ENCODE assay signal across 12 cellular contexts in the genomic region with DNA sequence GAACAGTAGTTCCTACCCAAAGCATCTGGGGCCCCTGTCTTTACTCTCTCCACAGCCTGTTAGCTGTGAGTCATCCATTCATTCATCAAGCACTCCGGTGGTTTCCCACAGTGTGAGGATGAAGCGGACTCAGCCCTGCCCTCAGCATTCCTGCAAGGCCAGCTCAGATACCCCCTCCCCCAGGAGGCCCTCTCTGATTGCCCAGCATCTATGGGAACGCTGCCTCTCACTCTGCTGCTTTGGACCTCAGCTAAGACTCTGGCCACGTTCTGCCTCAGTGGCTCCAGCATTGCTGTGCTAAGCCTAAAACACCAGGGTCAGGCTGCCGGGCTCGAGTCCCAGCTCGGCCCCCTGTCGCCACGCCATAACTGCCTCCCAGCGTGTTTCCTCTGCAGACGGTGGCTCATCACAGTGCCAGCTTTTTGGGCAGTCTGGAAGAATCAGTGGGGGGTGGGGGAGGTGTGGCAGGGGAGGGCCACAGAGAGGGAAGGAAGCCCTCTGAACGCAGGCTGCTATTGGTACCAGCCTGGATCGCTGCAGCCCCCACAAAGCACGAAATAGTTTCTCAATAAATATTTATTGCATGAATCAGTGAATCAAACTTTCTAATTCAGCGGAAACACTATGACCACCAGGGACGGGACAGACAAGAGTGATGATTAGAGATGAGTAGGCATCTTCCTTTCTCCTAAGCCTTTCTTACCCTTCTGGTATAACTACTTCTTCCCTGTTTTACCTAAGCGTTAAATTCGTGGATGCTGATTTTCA.
A peak's percentile ranks its signal among the peaks of the same experiment; 100 is the strongest.
DNase-seq lines count a peak whose midpoint lies in the region; ATAC-seq and TF ChIP-seq lines count a peak whose summit lies in the region.
"Had no signal": no experiment of that assay in that cellular context is flagged by ENCODE, and none has a peak within 500 bp of the region (broad histone marks: within the 10 kb centered on the region; RNA-seq: fewer than 3 reads in every experiment).

No MANE protein-coding gene starts in this region.

- H3K27me3 ChIP-seq in mammary epithelial cell (ENCODE audit: insufficient read depth, low read length): no peaks in the 10 kb centered on the region
- no peaks in the 10 kb centered on the region for H3K27me3 ChIP-seq in left lung
- H3K27me3 ChIP-seq in effector memory CD4-positive, alpha-beta T cell (replicated peaks; ENCODE audit: control insufficient read depth, insufficient read depth, low read length, poor library complexity, severe bottlenecking): no peaks in the 10 kb centered on the region
- H3K27me3 ChIP-seq: upper lobe of left lung had no signal

- no TSS peak for BruUV-seq in mammary epithelial cell (replicated peaks; lab: Mats Ljungman, UMichigan)

- no peak for TF ChIP-seq CTCF in mammary epithelial cell (conservative IDR thresholded peaks at IDR 0.05 in 1 of 2, IDR thresholded peaks at IDR 0.05 in 1 of 2; ENCODE audit: extremely low read depth in 1 of 2, insufficient read depth in 1 of 2, low read depth in 1 of 2, low read length in 2 of 2)
- TF ChIP-seq CTCF in left lung (IDR thresholded peaks at IDR 0.05): no peak
- no peak for TF ChIP-seq CTCF in natural killer cell (IDR thresholded peaks at IDR 0.05)

- peaks cover 16% of the 10 kb centered on the region for H3K4me1 ChIP-seq in mammary epithelial cell (ENCODE audit: insufficient read depth, low read length)
- H3K4me1 ChIP-seq in left lung: no peaks in the 10 kb centered on the region
- H3K4me1 ChIP-seq in effector memory CD4-positive, alpha-beta T cell (ENCODE audit: control insufficient read depth, insufficient read depth, low read length, poor library complexity, severe bottlenecking): no peaks in the 10 kb centered on the region
- H3K4me1 ChIP-seq: upper lobe of left lung had no signal

- H3K4me3 ChIP-seq in mammary epithelial cell (replicated peaks in 1 of 3; ENCODE audit: insufficient read depth in 1 of 3, low read depth in 2 of 3, low read length in 3 of 3) (no peak overlapping the region), left lung (no peak overlapping the region)
- H3K4me3 ChIP-seq in effector memory CD4-positive, alpha-beta T cell (ENCODE audit: insufficient read depth, low read depth, low read length, poor library complexity, severe bottlenecking): no peak overlapping the region
- H3K4me3 ChIP-seq: upper lobe of left lung had no signal

- in situ Hi-C loops in mammary epithelial cell (cut with MboI; ENCODE audit: low sequenced_read_pairs in 2 of 2): no loop called here

- H3K9me3 ChIP-seq in mammary epithelial cell (replicated peaks; ENCODE audit: insufficient read depth, low read length) (no peaks in the 10 kb centered on the region), left lung (no peaks in the 10 kb centered on the region)
- H3K9me3 ChIP-seq in effector memory CD4-positive, alpha-beta T cell (ENCODE audit: control insufficient read depth, low read length): no peaks in the 10 kb centered on the region
- H3K9me3 ChIP-seq: upper lobe of left lung had no signal

- no peaks in the 10 kb centered on the region for H3K36me3 ChIP-seq in mammary epithelial cell (ENCODE audit: insufficient read depth, low read length)
- no peaks in the 10 kb centered on the region for H3K36me3 ChIP-seq in left lung
- H3K36me3 ChIP-seq in effector memory CD4-positive, alpha-beta T cell (ENCODE audit: control insufficient read depth, insufficient read depth, low read length): no peaks in the 10 kb centered on the region
- H3K36me3 ChIP-seq: upper lobe of left lung had no signal

- H3K79me2 ChIP-seq in mammary epithelial cell (ENCODE audit: insufficient read depth, low read length): no peaks in the 10 kb centered on the region

- CTCF ChIA-PET in mammary epithelial cell (lab: Charles Lee; ENCODE audit: low non-redundant PET): no interaction called here

- no peak overlapping the region for H3K9ac ChIP-seq in mammary epithelial cell (ENCODE audit: insufficient read depth, low read length)

- H3K27me3 Mint-ChIP-seq in natural killer cell (ENCODE audit: low read depth in 2 of 2): peaks cover 10 to 19% of the 10 kb centered on the region in 2 donors

- no peak overlapping the region for H3K27ac Mint-ChIP-seq in natural killer cell
- H3K27ac Mint-ChIP-seq: naive B cell had no signal

- ATAC-seq in left lung (peak; percentile 69), left lobe of liver (no peak), natural killer cell (no peak)

- no peak overlapping the region for H3K4me3 Mint-ChIP-seq in natural killer cell
- H3K4me3 Mint-ChIP-seq: naive B cell had no signal

- intact Hi-C loops in mammary epithelial cell (cut with micrococcal nuclease): no loop called here
- intact Hi-C loops in left lung (cut with DNase I): no loop called here
- intact Hi-C loops in natural killer cell (cut with micrococcal nuclease): no loop called here

- no peaks in the 10 kb centered on the region for H3K4me1 Mint-ChIP-seq in natural killer cell
- H3K4me1 Mint-ChIP-seq: naive B cell had no signal

- no peaks in the 10 kb centered on the region for H3K9me3 Mint-ChIP-seq in natural killer cell

- H3K27ac ChIP-seq in mammary epithelial cell (ENCODE audit: insufficient read depth, low read depth, low read length) (no peak overlapping the region), left lung (no peak overlapping the region)
- no peak overlapping the region for H3K27ac ChIP-seq in effector memory CD4-positive, alpha-beta T cell (ENCODE audit: insufficient read depth, low read length, poor library complexity, severe bottlenecking)
- H3K27ac ChIP-seq: upper lobe of left lung had no signal

- DNase-seq in AG20443 (ENCODE audit: low spot score): peak; percentile 92
- peak; percentile 83 for DNase-seq in LHCN-M2 (ENCODE audit: low read depth)
- peak; percentile 84 for DNase-seq in mammary epithelial cell
- DNase-seq in left lung: peak in 1 of 2 donors; percentile 29
- DNase-seq in effector memory CD4-positive, alpha-beta T cell: no peak
- no peak for DNase-seq in left lobe of liver (ENCODE audit: low spot score)
- no peak for DNase-seq in natural killer cell
- DNase-seq in NCI-H446 (lab: John Stamatoyannopoulos, UW): no peak
- DNase-seq: activated CD4-positive, alpha-beta T cell treated with anti-CD3 and anti-CD28 coated beads for 48 hours; amygdala; naive B cell; upper lobe of left lung had no signal

- H4K20me1 ChIP-seq in mammary epithelial cell (ENCODE audit: insufficient read depth, low read length): no peaks in the 10 kb centered on the region

- WGBS in mammary epithelial cell (ENCODE audit: low coverage, missing lambda C conversion rate): 80% methylated on average over 13 of the region's 18 CpGs

- H3K4me2 ChIP-seq in mammary epithelial cell (ENCODE audit: insufficient read depth, low read depth, low read length): peak overlapping the region; percentile 30

- H2AFZ ChIP-seq in mammary epithelial cell (ENCODE audit: low read depth, low read length): no peak overlapping the region

- dilution Hi-C loops in mammary epithelial cell (cut with HindIII; ENCODE audit: low sequenced_read_pairs): no loop called here

- H3K36me3 Mint-ChIP-seq in natural killer cell: no peaks in the 10 kb centered on the region
- H3K36me3 Mint-ChIP-seq: naive B cell had no signal

Comparison
In these comparisons a context has a peak if more than half of its experiments do, and no peak if none do; other contexts are left out.
1. DNase-seq: peak in AG20443 (single experiment), LHCN-M2 (single experiment) and mammary epithelial cell (single experiment); none in effector memory CD4-positive, alpha-beta T cell (0 of 3), left lobe of liver (single experiment), natural killer cell (single experiment) and NCI-H446 (0 of 2).